ENCODE assay signal across 8 cellular contexts in the genomic region with DNA sequence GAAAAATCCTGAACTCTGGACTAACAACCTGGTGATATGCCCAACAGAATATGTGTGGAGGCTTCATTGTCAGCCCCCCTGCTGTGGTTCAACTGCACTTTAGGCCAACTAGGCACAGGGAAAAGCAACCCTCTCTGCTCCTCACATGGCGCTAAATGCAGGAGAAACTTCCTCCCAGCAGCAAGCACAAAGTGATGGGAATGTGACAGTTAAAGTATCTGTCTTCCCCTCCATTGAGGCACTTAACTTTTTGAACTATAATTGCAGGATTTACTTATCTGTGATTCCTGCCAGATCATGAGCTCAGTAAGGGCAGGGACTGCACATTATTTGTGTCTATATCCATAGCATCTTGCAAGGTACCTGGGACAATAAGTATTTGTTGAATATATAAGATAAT.
"Had no signal": no experiment of that assay in that cellular context is flagged by ENCODE, and none has a peak within 500 bp of the region (broad histone marks: within the 10 kb centered on the region; RNA-seq: fewer than 3 reads in every experiment).

No MANE protein-coding gene starts in this region.

- H3K27ac ChIP-seq: GM23248 had no signal

- H3K4me1 Mint-ChIP-seq: H9 had no signal

- H3K36me3 ChIP-seq: HAP-1 had no signal

- H3K4me3 ChIP-seq: GM23248, HAP-1 had no signal

- DNase-seq: GM23248, GOT3, H7, H9, HCEC 1CT, HFFc6 had no signal

- H3K9me3 Mint-ChIP-seq: H9 had no signal

- ATAC-seq: HCT116 had no signal

- H3K4me1 ChIP-seq: HAP-1 had no signal

- H3K9ac ChIP-seq: GM23248 had no signal

- H3K4me3 Mint-ChIP-seq: H9, HFFc6 had no signal

- H3K9me3 ChIP-seq: HAP-1 had no signal

- H2AFZ ChIP-seq: GM23248 had no signal

- H3K27ac Mint-ChIP-seq: H9, HFFc6 had no signal
